25 cellular contexts compared by ENCODE assay signal in the genomic region with DNA sequence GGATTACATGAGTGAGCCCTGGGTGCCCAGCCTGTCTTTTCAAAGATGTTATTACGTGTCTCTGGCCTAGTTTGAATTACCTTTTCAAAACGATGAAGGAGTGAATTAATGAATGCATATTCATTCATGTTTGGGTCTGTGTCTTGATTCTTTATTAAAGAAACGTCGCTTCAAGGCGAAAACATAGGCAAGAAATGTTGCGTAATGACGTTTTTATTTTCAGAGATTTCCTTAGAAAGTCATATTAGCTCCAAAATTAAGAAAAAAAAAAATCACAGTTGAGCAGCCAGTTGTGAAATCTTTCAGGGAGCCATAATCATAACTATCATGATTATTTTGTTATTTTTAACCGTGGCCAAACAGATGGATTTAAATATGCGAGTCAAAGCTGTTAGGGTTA. TPM values are rescaled to one million over a fixed set of nuclear protein-coding genes. Genes with fewer than 3 reads are reported as not detected.
DNase-seq lines count a peak whose midpoint lies in the region; ATAC-seq, FAIRE-seq and TF ChIP-seq lines count a peak whose summit lies in the region.
"Had no signal": no experiment of that assay in that cellular context is flagged by ENCODE, and none has a peak within 500 bp of the region (broad histone marks: within the 10 kb centered on the region; RNA-seq: fewer than 3 reads in every experiment).

No MANE protein-coding gene starts in this region.

- H3K4ac ChIP-seq in IMR-90 (ENCODE audit: low read depth, low read length) (no peak overlapping the region), H1 (replicated peaks; ENCODE audit: insufficient read length, low read depth, low read length) (no peak overlapping the region)

- H3K27ac ChIP-seq in SK-N-SH (ENCODE audit: low read depth in 2 of 2, low read length in 1 of 2), result no peak overlapping the region
- no peak overlapping the region for H3K27ac ChIP-seq in IMR-90 (ENCODE audit: insufficient read depth, low read length)
- no peak overlapping the region for H3K27ac ChIP-seq in H1 (ENCODE audit: low read depth, low read length)
- H3K27ac ChIP-seq: 22Rv1, HL-60, SJSA1 had no signal

- in situ Hi-C loops in IMR-90 (cut with MboI; ENCODE audit: low sequenced_read_pairs), result no loop called here

- 0 out of 2 replicates have a peak overlapping the region, but pooled peaks have one; percentile 3 for H3K23ac ChIP-seq in IMR-90 (ENCODE audit: low read depth, low read length)
- H3K23ac ChIP-seq in H1 (ENCODE audit: insufficient read length), result no peak overlapping the region

- intact Hi-C loops in IMR-90 (cut with micrococcal nuclease), result no loop called here

- no peaks in the 10 kb centered on the region for H3K9me3 ChIP-seq in SK-N-SH
- no peaks in the 10 kb centered on the region for H3K9me3 ChIP-seq in IMR-90 (ENCODE audit: control insufficient read depth, insufficient read depth, low read length)
- H3K9me3 ChIP-seq in H1 (ENCODE audit: insufficient read depth in 2 of 2, low read depth in 1 of 2, low read length in 1 of 2), result no peaks in the 10 kb centered on the region
- H3K9me3 ChIP-seq in skeletal muscle satellite cell (replicated peaks; ENCODE audit: low read length), result no peaks in the 10 kb centered on the region
- H3K9me3 ChIP-seq: MG63, SJSA1 had no signal

- H2BK5ac ChIP-seq in IMR-90 (ENCODE audit: low read depth, low read length, poor library complexity, severe bottlenecking) (no peak overlapping the region), H1 (ENCODE audit: low read depth, low read length) (no peak overlapping the region)

- peaks cover 10% of the 10 kb centered on the region for H3K23me2 ChIP-seq in H1 (ENCODE audit: low read depth, low read length)

- no peak overlapping the region for H2AK9ac ChIP-seq in IMR-90 (replicated peaks; ENCODE audit: low read depth, low read length, poor library complexity)

- no TSS peak for BruUV-seq in IMR-90 (replicated peaks; lab: Mats Ljungman, UMichigan)

- 91% methylated on average over 9 of the region's 9 CpGs for WGBS in SK-N-SH (ENCODE audit: low lambda C conversion rate)
- WGBS in IMR-90 (ENCODE audit: extremely low coverage in 2 of 2, insufficient read length in 1 of 2), 2 experiments, result 100% methylated on average over 1 of the region's 9 CpGs; no CpG with 5 or more reads in 1 of the 2 experiments
- WGBS in H1 (ENCODE audit: extremely low coverage in 1 of 2, insufficient coverage in 1 of 2, insufficient read length in 1 of 2, insufficient replicate concordance in 2 of 2, low coverage in 1 of 2, low lambda C conversion rate in 2 of 2, missing lambda C conversion rate in 1 of 2), 2 experiments, result 87% methylated on average over 9 of the region's 9 CpGs; no CpG with 5 or more reads in 1 of the 2 experiments

- CTCF ChIA-PET in SK-N-SH (lab: Yijun Ruan, JAX), result no interaction called here
- CTCF ChIA-PET in IMR-90 (lab: Yijun Ruan, JAX), result no interaction called here
- CTCF ChIA-PET in H1 (lab: Charles Lee; ENCODE audit: partially characterized antibody), result interaction anchor here (1.2 kb wide), 1 partner anchor 32 kb away, joined by 5 read pairs; no protein-coding TSS in a partner anchor

- H3K4me1 ChIP-seq in SK-N-SH (ENCODE audit: control insufficient read depth in 1 of 2, insufficient read depth in 2 of 2, low read depth in 1 of 2, low read length in 1 of 2), result peaks cover 9 to 16% of the 10 kb centered on the region in 2 experiments; a peak in 3 of 4 replicates
- peaks cover 4% of the 10 kb centered on the region for H3K4me1 ChIP-seq in IMR-90 (ENCODE audit: control insufficient read depth, insufficient read depth, low read length)
- H3K4me1 ChIP-seq in H1 (replicated peaks in 1 of 4; ENCODE audit: control insufficient read depth in 3 of 4, insufficient read depth in 4 of 4, low read length in 3 of 4), result peaks cover 4 to 15% (median 6%) of the 10 kb centered on the region in 4 experiments; a peak in 4 of 7 replicates
- peaks cover 57% of the 10 kb centered on the region for H3K4me1 ChIP-seq in skeletal muscle satellite cell (ENCODE audit: control insufficient read depth, insufficient read depth, low read length)

- H3K56ac ChIP-seq in IMR-90 (ENCODE audit: extremely low read depth, insufficient read depth, low read length) (no peak overlapping the region), H1 (replicated peaks; ENCODE audit: insufficient read length, low read depth, low read length) (no peak overlapping the region)

- no peak for DNase-seq in SK-N-SH
- no peak for DNase-seq in IMR-90
- no peak for DNase-seq in H1 (ENCODE audit: low read depth in 1 of 2, low spot score in 2 of 2)
- DNase-seq in NCI-H510A treated with DMSO at 0.1 percent for 48 hours (lab: John Stamatoyannopoulos, UW), result no peak
- no peak for DNase-seq in NCI-H2227 (lab: John Stamatoyannopoulos, UW; ENCODE audit: unreplicated experiment)
- DNase-seq in NCI-H82 treated with DMSO at 0.1 percent for 48 hours (lab: John Stamatoyannopoulos, UW; ENCODE audit: unreplicated experiment), result no peak
- DNase-seq: CD4-positive, alpha-beta T cell; KBM-7; MG63; NCI-H1694; NCI-H2029 treated with DMSO at 0.1 percent for 48 hours; NCI-H345; NCI-H524 treated with DMSO at 0.1 percent for 48 hours; NCI-H774; NK-92 treated with Interleukin-12 subunit alpha and Interleukin-12 subunit beta, amount 100 ng/mL, for 24 hours; Right ventricle myocardium superior; RPMI8226 had no signal

- H4K20me1 ChIP-seq in SK-N-SH (ENCODE audit: insufficient read depth) (peaks cover 52% of the 10 kb centered on the region), IMR-90 (ENCODE audit: insufficient read depth, low read length) (peaks cover 26% of the 10 kb centered on the region; the same call in 1 of the 2 replicates), H1 (replicated peaks in 1 of 2; ENCODE audit: control insufficient read depth in 1 of 2, insufficient read depth in 2 of 2, low read length in 2 of 2) (peaks cover 3% of the 10 kb centered on the region in 2 experiments)

- FAIRE-seq in H1 (lab: Jason Lieb, UNC), result no peak
- FAIRE-seq: D721Med, GM18507, H54 had no signal

- H3K9me2 ChIP-seq in SK-N-SH, result no peaks in the 10 kb centered on the region

- H4K5ac ChIP-seq in IMR-90 (ENCODE audit: low read depth, low read length), result no peak overlapping the region
- no peak overlapping the region for H4K5ac ChIP-seq in H1 (ENCODE audit: insufficient read length, low read depth, low read length)

- no peak overlapping the region for H3K14ac ChIP-seq in IMR-90 (replicated peaks; ENCODE audit: low read depth, low read length)
- no peak overlapping the region for H3K14ac ChIP-seq in H1 (ENCODE audit: insufficient read length)

- no peak overlapping the region for H2BK15ac ChIP-seq in IMR-90 (ENCODE audit: low read depth, low read length)
- no peak overlapping the region for H2BK15ac ChIP-seq in H1 (ENCODE audit: low read length)

- no peak overlapping the region for H4K91ac ChIP-seq in IMR-90 (ENCODE audit: insufficient read depth, low read depth, low read length)
- no peak overlapping the region for H4K91ac ChIP-seq in H1 (replicated peaks; ENCODE audit: insufficient read length, low read length)

- H3K79me2 ChIP-seq in SK-N-SH (ENCODE audit: insufficient read depth) (peaks cover 91% of the 10 kb centered on the region), H1 (ENCODE audit: control insufficient read depth in 1 of 2, insufficient read depth in 2 of 2, low read length in 2 of 2) (peaks cover 0 to 38% of the 10 kb centered on the region in 2 experiments; a peak in 2 of 4 replicates)

- H2AK5ac ChIP-seq in IMR-90 (ENCODE audit: low read depth, low read length) (no peak overlapping the region), H1 (ENCODE audit: low read depth, low read length) (no peak overlapping the region)

- TF ChIP-seq CTCF in SK-N-SH (IDR thresholded peaks at IDR 0.05) (no peak), IMR-90 (conservative IDR thresholded peaks at IDR 0.05; ENCODE audit: low read depth, low read length) (no peak), H1 (IDR thresholded peaks at IDR 0.05; ENCODE audit: control extremely low read depth in 1 of 3, insufficient read depth in 1 of 3, low read depth in 1 of 3, low read length in 3 of 3) (no peak)

- no peaks in the 10 kb centered on the region; the same call in 1 of the 2 replicates for H3K9me1 ChIP-seq in IMR-90 (ENCODE audit: insufficient read depth, low read length)

- POLR2A ChIA-PET in SK-N-SH (lab: Yijun Ruan, JAX), result no interaction called here
- POLR2A ChIA-PET in IMR-90 (lab: Charles Lee; ENCODE audit: unreplicated experiment), result no interaction called here
- POLR2A ChIA-PET in H1 (lab: Charles Lee; ENCODE audit: partially characterized antibody), result no interaction called here

- no peak overlapping the region for H3K9ac ChIP-seq in SK-N-SH
- H3K9ac ChIP-seq in IMR-90 (ENCODE audit: low read depth, low read length), result no peak overlapping the region
- H3K9ac ChIP-seq in H1 (replicated peaks in 1 of 4; ENCODE audit: extremely low read depth in 1 of 4, low read depth in 3 of 4, low read length in 3 of 4), result no peak overlapping the region
- no peak overlapping the region for H3K9ac ChIP-seq in skeletal muscle satellite cell (ENCODE audit: low read depth, low read length)

- no peak overlapping the region for H3K4me3 ChIP-seq in SK-N-SH (ENCODE audit: low read depth in 2 of 2, low read length in 1 of 2)
- H3K4me3 ChIP-seq in IMR-90 (ENCODE audit: insufficient read depth, low read depth, low read length), result no peak overlapping the region
- H3K4me3 ChIP-seq in H1 (ENCODE audit: extremely low read depth in 1 of 4, insufficient read depth in 2 of 4, low read depth in 3 of 4, low read length in 4 of 4), result no peak overlapping the region
- H3K4me3 ChIP-seq in skeletal muscle satellite cell (ENCODE audit: low read length), result peak overlapping the region; percentile 20
- H3K4me3 ChIP-seq: MG63, SJSA1 had no signal

- dilution Hi-C loops in IMR-90 (cut with HindIII; ENCODE audit: low sequenced_read_pairs, unreplicated experiment), result no loop called here

- ATAC-seq in SK-N-SH treated with all-trans-retinoic acid at 6 μM for 48 hours (no peak), IMR-90 (ENCODE audit: low read depth) (no peak)

- TF ChIP-seq POLR2A in IMR-90 (IDR thresholded peaks at IDR 0.05; ENCODE audit: low read depth, low read length) (no peak), H1 (IDR thresholded peaks at IDR 0.05; ENCODE audit: control extremely low read depth in 1 of 2, low read depth in 2 of 2, low read length in 2 of 2) (no peak)

- H3F3A ChIP-seq in SK-N-SH (replicated peaks; ENCODE audit: insufficient read depth), result peaks cover 18% of the 10 kb centered on the region

- H2AFZ ChIP-seq in SK-N-SH (ENCODE audit: low read depth) (no peak overlapping the region), IMR-90 (replicated peaks; ENCODE audit: low read length, poor library complexity) (no peak overlapping the region), H1 (ENCODE audit: low read length) (no peak overlapping the region)

- peaks cover 0 to 17% of the 10 kb centered on the region in 2 experiments for H3K36me3 ChIP-seq in SK-N-SH (replicated peaks in 1 of 2; ENCODE audit: control insufficient read depth in 1 of 2, insufficient read depth in 2 of 2, low read length in 1 of 2)
- H3K36me3 ChIP-seq in IMR-90 (ENCODE audit: control insufficient read depth, insufficient read depth, low read length), result no peaks in the 10 kb centered on the region
- no peaks in the 10 kb centered on the region for H3K36me3 ChIP-seq in H1 (ENCODE audit: control insufficient read depth in 2 of 4, insufficient read depth in 4 of 4, low read length in 3 of 4)
- peaks cover 5% of the 10 kb centered on the region for H3K36me3 ChIP-seq in skeletal muscle satellite cell (ENCODE audit: insufficient read depth, low read length)
- H3K36me3 ChIP-seq: MG63 had no signal

- no peak overlapping the region for H2BK120ac ChIP-seq in IMR-90 (ENCODE audit: low read depth, low read length)
- H2BK120ac ChIP-seq in H1 (replicated peaks; ENCODE audit: low read depth, low read length), result no peak overlapping the region

- H3K18ac ChIP-seq in IMR-90 (ENCODE audit: low read depth, low read length), result no peak overlapping the region
- H3K18ac ChIP-seq in H1 (ENCODE audit: extremely low read depth, low read length), result no peak overlapping the region

- no peak for TF ChIP-seq RAD21 in SK-N-SH (IDR thresholded peaks at IDR 0.05; ENCODE audit: low read length)
- TF ChIP-seq RAD21 in IMR-90 (IDR thresholded peaks at IDR 0.05; ENCODE audit: low read length), result no peak
- TF ChIP-seq RAD21 in H1 (IDR thresholded peaks at IDR 0.05 in 1 of 2, conservative IDR thresholded peaks at IDR 0.05 in 1 of 2; ENCODE audit: low read depth in 2 of 2, low read length in 2 of 2), result no peak

- H2BK20ac ChIP-seq in IMR-90 (ENCODE audit: low read depth, low read length) (no peak overlapping the region), H1 (ENCODE audit: low read length) (no peak overlapping the region)

- H3K79me1 ChIP-seq in IMR-90 (ENCODE audit: low read depth in 1 of 2, low read length in 2 of 2), result peaks cover 19 to 72% of the 10 kb centered on the region in 2 experiments
- no peaks in the 10 kb centered on the region for H3K79me1 ChIP-seq in H1 (ENCODE audit: low read depth, low read length)

- no peak overlapping the region for H4K8ac ChIP-seq in IMR-90 (ENCODE audit: low read depth in 2 of 2, low read length in 2 of 2)
- H4K8ac ChIP-seq in H1 (ENCODE audit: extremely low read depth, insufficient read depth, low read length), result no peak overlapping the region

- no peak overlapping the region for H2BK12ac ChIP-seq in H1 (ENCODE audit: low read depth, low read length)

- no peak for TF ChIP-seq EP300 in SK-N-SH (IDR thresholded peaks at IDR 0.05; ENCODE audit: borderline replicate concordance in 1 of 2, low read depth in 1 of 2, low read length in 1 of 2)
- no peak for TF ChIP-seq EP300 in H1 (IDR thresholded peaks at IDR 0.05; ENCODE audit: borderline replicate concordance in 1 of 2, low read depth in 2 of 2, low read length in 2 of 2)

- H3K4me2 ChIP-seq in SK-N-SH, result 0 out of 2 replicates have a peak overlapping the region, but pooled peaks have one; percentile 17
- H3K4me2 ChIP-seq in IMR-90 (ENCODE audit: low read depth, low read length), result no peak overlapping the region
- no peak overlapping the region for H3K4me2 ChIP-seq in H1 (ENCODE audit: insufficient read depth in 1 of 2, low read depth in 2 of 2, low read length in 2 of 2)
- peak overlapping the region; percentile 7 for H3K4me2 ChIP-seq in skeletal muscle satellite cell (ENCODE audit: low read length)

- no peaks in the 10 kb centered on the region for H3K27me3 ChIP-seq in SK-N-SH (ENCODE audit: insufficient read depth)
- H3K27me3 ChIP-seq in IMR-90 (ENCODE audit: control insufficient read depth, insufficient read depth, low read length), result no peaks in the 10 kb centered on the region
- peaks cover 0 to 3% (median under 1%) of the 10 kb centered on the region in 4 experiments; a peak in 2 of 7 replicates for H3K27me3 ChIP-seq in H1 (replicated peaks in 1 of 4; ENCODE audit: control insufficient read depth in 3 of 4, extremely low read depth in 1 of 4, insufficient read depth in 3 of 4, low read length in 3 of 4)
- no peaks in the 10 kb centered on the region for H3K27me3 ChIP-seq in skeletal muscle satellite cell (ENCODE audit: control insufficient read depth, insufficient read depth, low read length)
- H3K27me3 ChIP-seq: MG63, SJSA1 had no signal

RNA-seq across cellular contexts. Expression of a gene that starts 3.5 kb away (rescaled TPM):
- 55.0 and 74.3 TPM in 2 replicates for polyA plus RNA-seq in SK-N-SH (2012; rRNA removed)
- polyA plus RNA-seq in SK-N-SH (2012; cell fraction: cytosol; rRNA removed), result 60.6 and 69.2 TPM in 2 replicates
- polyA plus RNA-seq in SK-N-SH (2012; cell fraction: nucleus; rRNA removed), result 89.8 and 149 TPM in 2 replicates
- total RNA-seq in IMR-90 (2012; rRNA removed), result 72.2 and 78.6 TPM in 2 replicates
- polyA plus RNA-seq in IMR-90 (2012; rRNA removed), result 27.5 and 30.4 TPM in 2 replicates
- 6.9 and 9.1 TPM in 2 replicates for polyA plus RNA-seq in IMR-90 (2012; cell fraction: cytosol; rRNA removed)
- 14.5 and 64.6 TPM in 2 replicates for polyA plus RNA-seq in IMR-90 (2012; cell fraction: nucleus; rRNA removed; ENCODE audit: low replicate concordance)
- total RNA-seq in H1 (2021; fragmentation: NEBNext Ultra II Directional; extraction: Animal tissue kit (Norgen Biotek cat#: 25700)), result 25.7 and 31.3 TPM in 2 replicates
- 7.0 and 7.7 TPM in 2 replicates for polyA plus RNA-seq in H1 (2011; rRNA removed)
- polyA plus RNA-seq in H1 (2011; cell fraction: cytosol; rRNA removed), result 10.5 TPM
- 13.1 TPM for polyA plus RNA-seq in H1 (2011; cell fraction: nucleus; rRNA removed)
- 13.3 to 25.3 TPM (median 16.2 TPM) in 4 replicates for polyA plus RNA-seq in H1 (2012, experiment 1 of 2)
- 1.7 TPM for polyA plus RNA-seq in H1 (2012, experiment 2 of 2)
- 9.3 TPM for polyA plus RNA-seq in H1 (2013, experiment 1 of 2)
- 8.9 TPM for polyA plus RNA-seq in H1 (2013, experiment 2 of 2)
- 37.1 and 46.1 TPM in 2 replicates for polyA minus RNA-seq in H1 (2011; rRNA and poly(A)+ RNA removed)
- 15.6 TPM for polyA minus RNA-seq in H1 (2011; cell fraction: cytosol; rRNA and poly(A)+ RNA removed)
- polyA minus RNA-seq in H1 (2011; cell fraction: nucleus; rRNA and poly(A)+ RNA removed), result 32.5 TPM
- 122 and 189 TPM in 2 replicates for total RNA-seq in skeletal muscle satellite cell (2012; rRNA removed)

Comparison
In these comparisons a context has a peak if more than half of its experiments do, and no peak if none do; other contexts are left out.
1. H3K4me2 ChIP-seq: peak in SK-N-SH (single experiment) and skeletal muscle satellite cell (single experiment); none in IMR-90 (single experiment) and H1 (0 of 2).